In genomic region chr1:236103646-236104218, GRCh38 we compare ENCODE assay signal across 8 cellular contexts. TPM values are rescaled to one million over a fixed set of nuclear protein-coding genes. Genes with fewer than 3 reads are reported as not detected.
DNase-seq lines count a peak whose midpoint lies in the region; ATAC-seq and TF ChIP-seq lines count a peak whose summit lies in the region.

No MANE protein-coding gene starts in this region.

- no peak overlapping the region for H3K18ac ChIP-seq in mesendoderm (ENCODE audit: low read length)

- no peaks in the 10 kb centered on the region for H3K79me2 ChIP-seq in mesendoderm (ENCODE audit: control insufficient read depth, insufficient read depth, low read length)

- no CpG with 5 or more reads among the region's 13 CpGs for WGBS in mesendoderm (ENCODE audit: extremely low coverage, insufficient coverage, low lambda C conversion rate)

- H4K5ac ChIP-seq in mesendoderm (ENCODE audit: low read length) = no peak overlapping the region

- no peak overlapping the region for H3K4ac ChIP-seq in mesendoderm (ENCODE audit: low read depth, low read length)

- no peak overlapping the region for H3K56ac ChIP-seq in mesendoderm (ENCODE audit: low read length)

- H2BK15ac ChIP-seq in mesendoderm (replicated peaks; ENCODE audit: low read depth) = no peak overlapping the region

- no peak overlapping the region for H3K4me3 Mint-ChIP-seq in HFFc6
- H3K4me3 Mint-ChIP-seq in stimulated activated memory B cell treated with anti-CD40 and anti-IgM and Interleukin-4, amounts not matched to agents 10 μg/mL and 1 μg/mL and 100 μg/mL, for 72 hours = no peak overlapping the region

- H2BK5ac ChIP-seq in mesendoderm (ENCODE audit: low read length) = no peak overlapping the region

- H3K9me3 Mint-ChIP-seq in HFFc6 = peaks cover 3% of the 10 kb centered on the region; the same call in 1 of the 2 replicates
- H3K9me3 Mint-ChIP-seq in stimulated activated memory B cell treated with anti-CD40 and anti-IgM and Interleukin-4, amounts not matched to agents 10 μg/mL and 1 μg/mL and 100 μg/mL, for 72 hours = no peaks in the 10 kb centered on the region

- no peaks in the 10 kb centered on the region for H3K9me3 ChIP-seq in effector memory CD4-positive, alpha-beta T cell (ENCODE audit: control insufficient read depth, low read length)

- no peak overlapping the region for H3K4me3 ChIP-seq in effector memory CD4-positive, alpha-beta T cell (ENCODE audit: insufficient read depth, low read depth, low read length, poor library complexity, severe bottlenecking)
- H3K4me3 ChIP-seq in mesendoderm (ENCODE audit: low read length) = no peak overlapping the region

- H3K4me2 ChIP-seq in mesendoderm (ENCODE audit: low read length) = no peak overlapping the region

- no peaks in the 10 kb centered on the region for H3K36me3 ChIP-seq in effector memory CD4-positive, alpha-beta T cell (ENCODE audit: control insufficient read depth, insufficient read depth, low read length)
- H3K36me3 ChIP-seq in mesendoderm (ENCODE audit: control insufficient read depth, insufficient read depth, low read length) = no peaks in the 10 kb centered on the region

- no peak overlapping the region for H3K27ac Mint-ChIP-seq in HFFc6
- H3K27ac Mint-ChIP-seq in stimulated activated memory B cell treated with anti-CD40 and anti-IgM and Interleukin-4, amounts not matched to agents 10 μg/mL and 1 μg/mL and 100 μg/mL, for 72 hours = no peak overlapping the region

- H2BK120ac ChIP-seq in mesendoderm (ENCODE audit: low read depth, low read length) = no peak overlapping the region

- TF ChIP-seq CTCF in HFFc6 (IDR thresholded peaks at IDR 0.05) = peak; percentile 95

- no peak overlapping the region for H3K23ac ChIP-seq in mesendoderm (ENCODE audit: low read length)

- no peak overlapping the region for H4K8ac ChIP-seq in mesendoderm (ENCODE audit: low read depth, low read length)

- no peak overlapping the region for H3K9ac ChIP-seq in mesendoderm (ENCODE audit: low read length)

- peak; percentile 82 for DNase-seq in D341Med (ENCODE audit: low spot score)
- peak; percentile 31 for DNase-seq in HFFc6
- peak; percentile 42 for DNase-seq in NCI-H748 (lab: John Stamatoyannopoulos, UW; ENCODE audit: unreplicated experiment)
- peak; percentile 41 to 56 for DNase-seq in activated CD4-positive, alpha-beta T cell treated with anti-CD3 and anti-CD28 coated beads, Interleukin-2, amount 50 U/mL, for 48 hours
- DNase-seq in effector memory CD4-positive, alpha-beta T cell = peak; percentile 16 to 41 (median 22)
- peak; percentile 52 for DNase-seq in mesendoderm

- peak; percentile 56 for ATAC-seq in stimulated activated memory B cell treated with anti-CD40 and anti-IgM and Interleukin-4, amounts not matched to agents 10 μg/mL and 1 μg/mL and 100 μg/mL, for 72 hours
- no peak for ATAC-seq in HG02763 (IDR thresholded peaks at IDR 0.05; ENCODE audit: unreplicated experiment)

- H3K27ac ChIP-seq in effector memory CD4-positive, alpha-beta T cell (ENCODE audit: insufficient read depth, low read length, poor library complexity, severe bottlenecking) = no peak overlapping the region
- H3K27ac ChIP-seq in mesendoderm (ENCODE audit: low read depth, low read length) = no peak overlapping the region

- no peaks in the 10 kb centered on the region for H3K27me3 ChIP-seq in effector memory CD4-positive, alpha-beta T cell (replicated peaks; ENCODE audit: control insufficient read depth, insufficient read depth, low read length, poor library complexity, severe bottlenecking)
- H3K27me3 ChIP-seq in mesendoderm (ENCODE audit: insufficient read depth, low read length, poor library complexity) = no peaks in the 10 kb centered on the region

- no peaks in the 10 kb centered on the region for H3K4me1 ChIP-seq in effector memory CD4-positive, alpha-beta T cell (ENCODE audit: control insufficient read depth, insufficient read depth, low read length, poor library complexity, severe bottlenecking)
- H3K4me1 ChIP-seq in mesendoderm (ENCODE audit: control insufficient read depth, low read depth, low read length) = no peaks in the 10 kb centered on the region

- H2AK5ac ChIP-seq in mesendoderm (ENCODE audit: low read length) = no peak overlapping the region

- no peaks in the 10 kb centered on the region for H3K79me1 ChIP-seq in mesendoderm (ENCODE audit: low read length)

- H3K4me1 Mint-ChIP-seq in HFFc6 (ENCODE audit: low read depth) = peaks cover 14% of the 10 kb centered on the region
- H3K4me1 Mint-ChIP-seq in stimulated activated memory B cell treated with anti-CD40 and anti-IgM and Interleukin-4, amounts not matched to agents 10 μg/mL and 1 μg/mL and 100 μg/mL, for 72 hours = no peaks in the 10 kb centered on the region

- H3K36me3 Mint-ChIP-seq in HFFc6 (ENCODE audit: low read depth) = no peaks in the 10 kb centered on the region
- H3K36me3 Mint-ChIP-seq in stimulated activated memory B cell treated with anti-CD40 and anti-IgM and Interleukin-4, amounts not matched to agents 10 μg/mL and 1 μg/mL and 100 μg/mL, for 72 hours = no peaks in the 10 kb centered on the region

- H3K27me3 Mint-ChIP-seq in HFFc6 (ENCODE audit: insufficient read depth) = peaks cover 4% of the 10 kb centered on the region
- H3K27me3 Mint-ChIP-seq in stimulated activated memory B cell treated with anti-CD40 and anti-IgM and Interleukin-4, amounts not matched to agents 10 μg/mL and 1 μg/mL and 100 μg/mL, for 72 hours = no peaks in the 10 kb centered on the region

RNA-seq across cellular contexts. Expression of gene GPR137B, which starts 38.6 kb away (rescaled TPM):
- total RNA-seq in HFFc6 (2021; fragmentation: NEBNext Ultra II Directional; extraction: Animal tissue kit (Norgen Biotek cat#: 25700)) = 10 to 100 TPM in 5 of 6 experiments, 1 to 10 TPM in 1; 9.7 to 13.8 (median 11.9) TPM
- 1.9 TPM for polyA plus RNA-seq in mesendoderm (2013, experiment 1 of 2)
- polyA plus RNA-seq in mesendoderm (2013, experiment 2 of 2) = 2.0 TPM

RNA-seq across cellular contexts. Expression of gene NID1, which starts 38.8 kb away (rescaled TPM):
- total RNA-seq in HFFc6 (2021; fragmentation: NEBNext Ultra II Directional; extraction: Animal tissue kit (Norgen Biotek cat#: 25700)) = 100 to 1,000 TPM in 5 of 6 experiments, 10 to 100 TPM in 1; 97.5 to 124 (median 107) TPM
- polyA plus RNA-seq in mesendoderm (2013, experiment 1 of 2) = 10.6 TPM
- polyA plus RNA-seq in mesendoderm (2013, experiment 2 of 2) = 10.4 TPM

Comparison
In these comparisons a context has a peak if more than half of its experiments do, and no peak if none do; other contexts are left out.
1. DNase-seq: peak in every context shown above with its lines; median percentile 82 in D341Med; 52 in mesendoderm; 48 in activated CD4-positive, alpha-beta T cell treated with anti-CD3 and anti-CD28 coated beads, Interleukin-2, amount 50 U/mL, for 48 hours; 42 in NCI-H748; 31 in HFFc6; 22 in effector memory CD4-positive, alpha-beta T cell.